Comparison of ENCODE assay signal across 17 cellular contexts in the genomic region with DNA sequence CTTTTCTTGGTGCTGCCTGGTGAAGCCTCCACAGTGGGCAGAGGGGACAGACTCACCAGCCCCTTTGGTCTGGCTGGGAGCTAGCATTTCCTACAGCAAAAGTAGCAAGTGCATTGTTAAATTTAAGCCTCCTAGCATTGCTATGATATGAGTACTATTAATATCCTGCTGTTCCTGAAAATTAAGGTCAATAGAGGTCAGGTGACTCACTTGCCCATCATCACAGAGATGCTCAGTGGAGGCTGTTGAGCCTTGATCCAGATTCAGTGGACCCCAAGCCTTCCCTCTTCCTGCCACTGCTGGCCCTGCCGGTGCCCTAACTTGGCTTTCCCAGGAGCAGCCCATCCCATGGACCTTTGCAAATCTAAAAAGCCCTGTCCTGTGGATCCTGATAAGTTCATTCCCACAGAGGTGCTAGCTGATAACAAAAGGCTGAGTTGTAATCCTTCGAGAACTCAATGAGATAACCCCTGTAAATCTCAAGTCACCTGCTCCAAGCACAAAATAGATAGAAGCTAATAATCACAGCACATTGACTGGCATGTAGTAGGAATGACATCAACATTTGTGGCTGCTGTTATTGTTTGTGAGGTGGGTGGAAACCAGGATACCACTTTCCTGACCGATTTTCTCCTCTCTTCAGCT.
"Had no signal": no experiment of that assay in that cellular context is flagged by ENCODE, and none has a peak within 500 bp of the region (broad histone marks: within the 10 kb centered on the region; RNA-seq: fewer than 3 reads in every experiment).

No MANE protein-coding gene starts in this region.

- H3K27me3 ChIP-seq: ascending aorta, right lobe of liver, upper lobe of left lung had no signal

- H3K4me3 ChIP-seq: ascending aorta, gastrocnemius medialis, prostate gland, right lobe of liver, spleen, upper lobe of left lung had no signal

- H3K36me3 ChIP-seq: ascending aorta, gastrocnemius medialis, prostate gland, right lobe of liver, spleen, upper lobe of left lung had no signal

- DNase-seq: activated CD4-positive, alpha-beta memory T cell treated with anti-CD3 and anti-CD28 coated beads for 36 hours; activated CD4-positive, alpha-beta T cell treated with anti-CD3 and anti-CD28 coated beads for 36 hours; activated CD8-positive, alpha-beta memory T cell treated with anti-CD3 and anti-CD28 coated beads, Interleukin-2, amount 10 ng/mL, durations not matched to agents 7 days and 5 days; activated naive CD4-positive, alpha-beta T cell treated with anti-CD3 and anti-CD28 coated beads for 36 hours; activated T-cell treated with anti-CD3 and anti-CD28 coated beads, Interleukin-2, amount 50 U/mL, for 1 hour; gastrocnemius medialis; hippocampal formation; kidney; nucleus accumbens; right lobe of liver; spleen; stimulated activated CD4-positive, alpha-beta T cell treated with anti-CD3 and anti-CD28 coated beads, Interleukin-1b, Interleukin-23, amount 100 ng/mL, for 48 hours; stimulated activated naive CD8-positive, alpha-beta T cell treated with anti-CD3 and anti-CD28 coated beads, Interleukin-15, amount 100 ng/mL, for 72 hours; T-helper 2 cell; upper lobe of left lung had no signal

- H3K9me3 ChIP-seq: ascending aorta, gastrocnemius medialis, prostate gland, right lobe of liver, spleen, upper lobe of left lung had no signal

- H3K4me1 ChIP-seq: ascending aorta, gastrocnemius medialis, prostate gland, right lobe of liver, spleen, upper lobe of left lung had no signal

- H3K27ac ChIP-seq: ascending aorta, gastrocnemius medialis, prostate gland, right lobe of liver, spleen, upper lobe of left lung had no signal

- FAIRE-seq: kidney had no signal

- ATAC-seq: activated CD4-positive, alpha-beta T cell treated with anti-CD3 and anti-CD28 coated beads for 36 hours; activated CD8-positive, alpha-beta memory T cell treated with anti-CD3 and anti-CD28 coated beads, Interleukin-2, amount 10 ng/mL, durations not matched to agents 7 days and 5 days; gastrocnemius medialis; right lobe of liver; stimulated activated naive CD8-positive, alpha-beta T cell treated with anti-CD3 and anti-CD28 coated beads, Interleukin-15, amount 100 ng/mL, for 72 hours had no signal
